In genomic region chr16:23505942-23506605, GRCh38 we compare ENCODE assay signal across 14 cellular contexts. TPM values are rescaled to one million over a fixed set of nuclear protein-coding genes. Genes with fewer than 3 reads are reported as not detected.
DNase-seq lines count a peak whose midpoint lies in the region; ATAC-seq and TF ChIP-seq lines count a peak whose summit lies in the region.
"Had no signal": no experiment of that assay in that cellular context is flagged by ENCODE, and none has a peak within 500 bp of the region (broad histone marks: within the 10 kb centered on the region; RNA-seq: fewer than 3 reads in every experiment).

No MANE protein-coding gene starts in this region.

- H3K79me1 ChIP-seq in neuronal stem cell (ENCODE audit: low read depth, low read length), result peaks cover 5% of the 10 kb centered on the region

- H3K27ac Mint-ChIP-seq in activated naive CD4-positive, alpha-beta T cell treated with anti-CD3 and anti-CD28 coated beads, Interleukin-2, amount 50 U/mL, for 72 hours, result peak overlapping the region; percentile 1 to 34
- no peak overlapping the region for H3K27ac Mint-ChIP-seq in stimulated activated naive CD8-positive, alpha-beta T cell treated with anti-CD3 and anti-CD28 coated beads, Interleukin-15, amount 100 ng/mL, for 72 hours
- no peak overlapping the region for H3K27ac Mint-ChIP-seq in MCF 10A (ENCODE audit: low read depth, unreplicated experiment)

- H2BK120ac ChIP-seq in neuronal stem cell (ENCODE audit: low read depth, low read length), result no peak overlapping the region

- 81 to 84% methylated on average over 3 to 5 of the region's 5 CpGs for WGBS in esophagus squamous epithelium, 2 donors
- WGBS in neuronal stem cell (ENCODE audit: extremely low coverage in 2 of 2, insufficient read length in 2 of 2, insufficient replicate concordance in 1 of 2), 2 donors, result no CpG with 5 or more reads among the region's 5 CpGs

- H3K9ac ChIP-seq in neuronal stem cell (ENCODE audit: low read depth, low read length, poor library complexity), result no peak overlapping the region

- peaks cover 0 to 6% of the 10 kb centered on the region in 2 donors for H3K9me3 Mint-ChIP-seq in activated naive CD4-positive, alpha-beta T cell treated with anti-CD3 and anti-CD28 coated beads, Interleukin-2, amount 50 U/mL, for 72 hours
- no peaks in the 10 kb centered on the region for H3K9me3 Mint-ChIP-seq in stimulated activated naive CD8-positive, alpha-beta T cell treated with anti-CD3 and anti-CD28 coated beads, Interleukin-15, amount 100 ng/mL, for 72 hours
- H3K9me3 Mint-ChIP-seq in MCF 10A (ENCODE audit: unreplicated experiment), result no peaks in the 10 kb centered on the region

- TF ChIP-seq CTCF in Panc1 (IDR thresholded peaks at IDR 0.05), result no peak
- no peak for TF ChIP-seq CTCF in esophagus squamous epithelium (IDR thresholded peaks at IDR 0.05)
- TF ChIP-seq CTCF in MCF 10A (IDR thresholded peaks at IDR 0.05; ENCODE audit: unreplicated experiment), result no peak

- H3K14ac ChIP-seq in neuronal stem cell (ENCODE audit: low read length), result no peak overlapping the region

- no peak for ATAC-seq in activated naive CD4-positive, alpha-beta T cell treated with anti-CD3 and anti-CD28 coated beads, Interleukin-2, amount 50 U/mL, for 72 hours
- ATAC-seq in Panc1 (no peak), HG03460 (IDR thresholded peaks at IDR 0.05; ENCODE audit: unreplicated experiment) (no peak)
- ATAC-seq in stimulated activated naive CD8-positive, alpha-beta T cell treated with anti-CD3 and anti-CD28 coated beads, Interleukin-15, amount 100 ng/mL, for 72 hours, result no peak

- H3K4me2 ChIP-seq in neuronal stem cell (ENCODE audit: insufficient read depth, low read length, poor library complexity, severe bottlenecking), result no peak overlapping the region

- H2AK5ac ChIP-seq in neuronal stem cell (ENCODE audit: low read depth, low read length), result no peak overlapping the region

- CTCF ChIA-PET in Panc1 (lab: Charles Lee), result no interaction called here
- CTCF ChIA-PET in MCF 10A (lab: Yijun Ruan, JAX), result interaction anchor here (0.5 to 2.0 kb wide), 4 partner anchors 18 to 1273 kb away, joined by 3 to 7 read pairs (median 3); no protein-coding TSS in a partner anchor

- no peak for TF ChIP-seq POLR2A in esophagus squamous epithelium (IDR thresholded peaks at IDR 0.05)

- BruUV-seq in Panc1 (replicated peaks; lab: Mats Ljungman, UMichigan) (TSS peak; percentile 29), MCF 10A (replicated peaks; lab: Mats Ljungman, UMichigan) (no TSS peak)

- no peak for DNase-seq in activated naive CD4-positive, alpha-beta T cell treated with anti-CD3 and anti-CD28 coated beads, Interleukin-2, amount 50 U/mL, for 72 hours (ENCODE audit: low spot score in 2 of 2)
- no peak for DNase-seq in activated naive CD4-positive, alpha-beta T cell treated with anti-CD3 and anti-CD28 coated beads, Interleukin-2, amount 50 U/mL, for 16 hours
- DNase-seq in Panc1 (ENCODE audit: low read depth, low spot score) (no peak), esophagus squamous epithelium (lab: John Stamatoyannopoulos, UW) (no peak), MCF 10A (ENCODE audit: unreplicated experiment) (no peak), neuronal stem cell (ENCODE audit: low spot score) (no peak)
- no peak for DNase-seq in stimulated activated naive CD8-positive, alpha-beta T cell treated with anti-CD3 and anti-CD28 coated beads, Interleukin-15, amount 100 ng/mL, for 72 hours
- DNase-seq: activated CD4-positive, alpha-beta T cell treated with anti-CD3 and anti-CD28 coated beads for 1 hour; AML-193; mammary epithelial cell; NCI-H187 treated with DMSO at 0.1 percent for 48 hours; stimulated activated CD4-positive, alpha-beta T cell treated with anti-CD3 and anti-CD28 coated beads, Interleukin-12 subunit alpha, Interleukin-12 subunit beta, amount 100 ng/mL, for 4 hours had no signal

- peaks cover 49% of the 10 kb centered on the region for H3K4me1 ChIP-seq in Panc1 (ENCODE audit: control insufficient read depth, insufficient read depth, low read length)
- H3K4me1 ChIP-seq in esophagus squamous epithelium, result peaks cover 54 to 95% (median 56%) of the 10 kb centered on the region in 3 donors
- peaks cover 26 to 32% of the 10 kb centered on the region in 2 donors for H3K4me1 ChIP-seq in neuronal stem cell (ENCODE audit: control insufficient read depth in 2 of 2, insufficient read depth in 1 of 2, low read depth in 1 of 2, low read length in 2 of 2)

- H3K9me3 ChIP-seq in Panc1 (ENCODE audit: control insufficient read depth, insufficient read depth, low read depth, low read length) (no peaks in the 10 kb centered on the region), esophagus squamous epithelium (no peaks in the 10 kb centered on the region), neuronal stem cell (replicated peaks in 1 of 2; ENCODE audit: control insufficient read depth in 2 of 2, insufficient read depth in 1 of 2, low read depth in 1 of 2, low read length in 2 of 2) (no peaks in the 10 kb centered on the region)
- H3K9me3 ChIP-seq: Peyer's patch had no signal

- no peak overlapping the region for H3K4ac ChIP-seq in neuronal stem cell (ENCODE audit: low read length)

- no peak overlapping the region for H2BK5ac ChIP-seq in neuronal stem cell (ENCODE audit: low read length)

- no peak overlapping the region for H2BK12ac ChIP-seq in neuronal stem cell (ENCODE audit: low read length)

- H3K27me3 ChIP-seq in Panc1 (ENCODE audit: control insufficient read depth, insufficient read depth, low read length), result no peaks in the 10 kb centered on the region
- H3K27me3 ChIP-seq in esophagus squamous epithelium, result no peaks in the 10 kb centered on the region
- H3K27me3 ChIP-seq in neuronal stem cell (ENCODE audit: control insufficient read depth in 3 of 3, insufficient read depth in 3 of 3, low read depth in 1 of 3, low read length in 3 of 3), result no peaks in the 10 kb centered on the region
- H3K27me3 ChIP-seq: Peyer's patch had no signal

- no peak overlapping the region for H4K8ac ChIP-seq in neuronal stem cell (ENCODE audit: low read depth, low read length)

- H4K91ac ChIP-seq in neuronal stem cell (ENCODE audit: low read depth, low read length, poor library complexity), result no peak overlapping the region

- H3K23ac ChIP-seq in neuronal stem cell (ENCODE audit: low read depth, low read length, poor library complexity), result no peak overlapping the region

- in situ Hi-C loops in Panc1 (cut with HindIII; ENCODE audit: low pct_unique_long_range_greater_than_20kb, low sequenced_read_pairs), result no loop called here

- peaks cover 76% of the 10 kb centered on the region for H3K4me1 Mint-ChIP-seq in stimulated activated naive CD8-positive, alpha-beta T cell treated with anti-CD3 and anti-CD28 coated beads, Interleukin-15, amount 100 ng/mL, for 72 hours
- H3K4me1 Mint-ChIP-seq in MCF 10A (ENCODE audit: insufficient read depth, unreplicated experiment), result peaks cover 27% of the 10 kb centered on the region

- no peak overlapping the region for H2AFZ ChIP-seq in neuronal stem cell (ENCODE audit: low read length)

- peaks cover 15 to 16% of the 10 kb centered on the region in 2 donors for H3K36me3 Mint-ChIP-seq in activated naive CD4-positive, alpha-beta T cell treated with anti-CD3 and anti-CD28 coated beads, Interleukin-2, amount 50 U/mL, for 72 hours
- peaks cover 3% of the 10 kb centered on the region for H3K36me3 Mint-ChIP-seq in MCF 10A (ENCODE audit: insufficient read depth, unreplicated experiment)

- H3K36me3 ChIP-seq in Panc1 (ENCODE audit: control insufficient read depth, insufficient read depth, low read length), result no peaks in the 10 kb centered on the region
- H3K36me3 ChIP-seq in esophagus squamous epithelium, result no peaks in the 10 kb centered on the region
- H3K36me3 ChIP-seq in neuronal stem cell (replicated peaks in 1 of 2; ENCODE audit: control insufficient read depth in 2 of 2, insufficient read depth in 2 of 2, low read length in 2 of 2), result peaks cover 4 to 38% of the 10 kb centered on the region in 2 donors
- H3K36me3 ChIP-seq: Peyer's patch had no signal

- H3K4me3 Mint-ChIP-seq in stimulated activated naive CD8-positive, alpha-beta T cell treated with anti-CD3 and anti-CD28 coated beads, Interleukin-15, amount 100 ng/mL, for 72 hours, result peak overlapping the region; percentile 2 to 10
- no peak overlapping the region for H3K4me3 Mint-ChIP-seq in MCF 10A (ENCODE audit: unreplicated experiment)

- H2BK15ac ChIP-seq in neuronal stem cell (ENCODE audit: low read length), result no peak overlapping the region

- no peaks in the 10 kb centered on the region for H3K27me3 Mint-ChIP-seq in stimulated activated naive CD8-positive, alpha-beta T cell treated with anti-CD3 and anti-CD28 coated beads, Interleukin-15, amount 100 ng/mL, for 72 hours
- no peaks in the 10 kb centered on the region for H3K27me3 Mint-ChIP-seq in MCF 10A (ENCODE audit: insufficient read depth, unreplicated experiment)

- POLR2A ChIA-PET in Panc1 (lab: Charles Lee) (interaction anchor here (0.9 kb wide), 1 partner anchor 14 kb away, joined by 3 read pairs; no protein-coding TSS in a partner anchor), MCF 10A (lab: Yijun Ruan, JAX) (interaction anchor here (0.7 to 3.0 kb wide), 3 partner anchors 10 to 1224 kb away, joined by 3 to 12 read pairs (median 5); partner anchors contain the start of gene COG7)

- H3K4me3 ChIP-seq in Panc1 (ENCODE audit: low read depth in 2 of 2, low read length in 2 of 2) (0 out of 4 replicates have a peak overlapping the region, but pooled peaks of 1 of the 2 experiments have one; percentile 3), esophagus squamous epithelium (no peak overlapping the region), neuronal stem cell (ENCODE audit: low read length in 2 of 2) (no peak overlapping the region)

- H3K18ac ChIP-seq in neuronal stem cell (ENCODE audit: low read length), result no peak overlapping the region

- H3K27ac ChIP-seq in Panc1 (ENCODE audit: low read length), result peak overlapping the region; percentile 83
- H3K27ac ChIP-seq in esophagus squamous epithelium, result peak overlapping the region in 3 of 4 donors; percentile 88 to 89 (median 89)
- no peak overlapping the region for H3K27ac ChIP-seq in neuronal stem cell (replicated peaks; ENCODE audit: low read length)

- intact Hi-C loops in Panc1 (cut with micrococcal nuclease; ENCODE audit: unreplicated experiment) (no loop called here), esophagus squamous epithelium (cut with DNase I) (no loop called here), MCF 10A (cut with micrococcal nuclease) (loop anchor here (2.0 kb wide), 2 partner anchors 51 to 53 kb away; partner anchors contain the start of genes COG7, EARS2 and UBFD1)

RNA-seq across cellular contexts. Expression of gene GGA2, which starts 4.2 kb away (rescaled TPM):
- total RNA-seq in activated naive CD4-positive, alpha-beta T cell treated with anti-CD3 and anti-CD28 coated beads, Interleukin-2, amount 50 U/mL, for 72 hours, result 100 to 1,000 TPM in 1 of 2 donors, 10 to 100 TPM in 1; 83.4 to 120 TPM
- total RNA-seq in Panc1 (2021; ENCODE audit: unreplicated experiment), result 100 TPM
- 59.4 TPM for polyA plus RNA-seq in Panc1 (2012; ENCODE audit: insufficient read length)
- total RNA-seq in esophagus squamous epithelium, result 10 to 100 TPM; 19.4 to 53.8 (median 23.9) TPM
- 22.2 and 40.9 TPM in 2 replicates for total RNA-seq in MCF 10A (2022)
- polyA plus RNA-seq in neuronal stem cell (2013, experiment 1 of 2), result 49.8 TPM
- polyA plus RNA-seq in neuronal stem cell (2013, experiment 2 of 2), result 52.6 TPM

RNA-seq across cellular contexts. Expression of gene EARS2, which starts 51.1 kb away (rescaled TPM):
- total RNA-seq in activated naive CD4-positive, alpha-beta T cell treated with anti-CD3 and anti-CD28 coated beads, Interleukin-2, amount 50 U/mL, for 72 hours, result 10 to 100 TPM; 22.9 to 30.6 TPM
- total RNA-seq in Panc1 (2021; ENCODE audit: unreplicated experiment) (31.3 TPM), esophagus squamous epithelium (10 to 100 TPM; 15.2 to 32.7 (median 24.6) TPM), MCF 10A (2022) (24.4 and 32.8 TPM in 2 replicates)
- polyA plus RNA-seq in Panc1 (2012; ENCODE audit: insufficient read length), result 34.9 TPM
- polyA plus RNA-seq in neuronal stem cell (2013, experiment 1 of 2), result 12.1 TPM
- polyA plus RNA-seq in neuronal stem cell (2013, experiment 2 of 2), result 11.5 TPM

RNA-seq across cellular contexts. Expression of gene UBFD1, which starts 51.5 kb away (rescaled TPM):
- 10 to 100 TPM; 44.0 to 61.5 TPM for total RNA-seq in activated naive CD4-positive, alpha-beta T cell treated with anti-CD3 and anti-CD28 coated beads, Interleukin-2, amount 50 U/mL, for 72 hours
- total RNA-seq in Panc1 (2021; ENCODE audit: unreplicated experiment) (102 TPM), esophagus squamous epithelium (10 to 100 TPM; 31.9 to 53.6 (median 45.4) TPM), MCF 10A (2022) (49.1 and 50.8 TPM in 2 replicates)
- 77.6 TPM for polyA plus RNA-seq in Panc1 (2012; ENCODE audit: insufficient read length)
- polyA plus RNA-seq in neuronal stem cell (2013, experiment 1 of 2), result 38.4 TPM
- 36.9 TPM for polyA plus RNA-seq in neuronal stem cell (2013, experiment 2 of 2)

RNA-seq across cellular contexts. Expression of gene COG7, which starts 53.1 kb away (rescaled TPM):
- 10 to 100 TPM; 24.4 to 30.1 TPM for total RNA-seq in activated naive CD4-positive, alpha-beta T cell treated with anti-CD3 and anti-CD28 coated beads, Interleukin-2, amount 50 U/mL, for 72 hours
- total RNA-seq in Panc1 (2021; ENCODE audit: unreplicated experiment) (25.3 TPM), esophagus squamous epithelium (10 to 100 TPM; 10.4 to 17.6 (median 15.3) TPM), MCF 10A (2022) (10.0 and 16.7 TPM in 2 replicates)
- polyA plus RNA-seq in Panc1 (2012; ENCODE audit: insufficient read length), result 29.8 TPM
- polyA plus RNA-seq in neuronal stem cell (2013, experiment 1 of 2), result 15.5 TPM
- polyA plus RNA-seq in neuronal stem cell (2013, experiment 2 of 2), result 15.7 TPM

Comparison
In these comparisons a context has a peak if more than half of its experiments do, and no peak if none do; other contexts are left out.
1. H3K27ac Mint-ChIP-seq: peak in activated naive CD4-positive, alpha-beta T cell treated with anti-CD3 and anti-CD28 coated beads, Interleukin-2, amount 50 U/mL, for 72 hours (2 of 2); none in stimulated activated naive CD8-positive, alpha-beta T cell treated with anti-CD3 and anti-CD28 coated beads, Interleukin-15, amount 100 ng/mL, for 72 hours (0 of 2) and MCF 10A (single experiment).